Comparison of ENCODE assay signal across 12 cellular contexts in the genomic region with DNA sequence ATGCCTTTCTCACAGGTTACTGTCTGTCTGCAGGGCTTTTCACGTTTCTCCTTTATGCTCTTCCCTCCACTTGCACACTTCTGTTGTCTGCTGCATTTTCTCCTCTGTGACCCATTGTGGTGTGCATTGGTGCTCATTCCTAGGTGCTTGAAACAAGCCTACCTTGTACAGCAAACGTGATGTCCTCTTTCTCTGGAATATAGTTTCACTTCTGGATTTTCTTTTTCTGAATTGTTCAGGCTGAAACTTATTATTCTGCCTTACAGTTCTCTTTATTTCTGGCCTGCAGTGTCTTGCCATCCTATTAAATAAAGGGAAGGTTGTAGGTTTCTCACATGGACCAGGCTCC.
DNase-seq lines count a peak whose midpoint lies in the region; ATAC-seq and TF ChIP-seq lines count a peak whose summit lies in the region.
"Had no signal": no experiment of that assay in that cellular context is flagged by ENCODE, and none has a peak within 500 bp of the region (broad histone marks: within the 10 kb centered on the region; RNA-seq: fewer than 3 reads in every experiment).

No MANE protein-coding gene starts in this region.

- DNase-seq in SJCRH30 (no peak), glutamatergic neuron (no peak), left ventricle myocardium inferior (no peak), breast epithelium (ENCODE audit: low spot score in 2 of 2) (no peak), osteoblast (ENCODE audit: insufficient read length, low spot score, missing footprints) (no peak)
- DNase-seq in stimulated activated naive B cell treated with anti-CD40 and anti-IgM and Interleukin-4, amounts not matched to agents 10 μg/mL and 1 μg/mL and 100 μg/mL, for 72 hours: no peak
- DNase-seq: CD8-positive, alpha-beta T cell; DMS79 treated with DMSO at 0.1 percent for 48 hours; Kasumi-1; NCI-H1417 treated with DMSO at 0.1 percent for 48 hours; NCI-H2081 had no signal

- H3K4me2 ChIP-seq in osteoblast (ENCODE audit: insufficient read depth, low read length): no peak overlapping the region

- intact Hi-C loops in left ventricle myocardium inferior (cut with micrococcal nuclease): no loop called here
- intact Hi-C loops in breast epithelium (cut with DNase I; ENCODE audit: low total_unique reads): no loop called here

- H3K27ac Mint-ChIP-seq in glutamatergic neuron (ENCODE audit: unreplicated experiment): peak overlapping the region; percentile 84
- peak overlapping the region; percentile 0 for H3K27ac Mint-ChIP-seq in stimulated activated naive B cell treated with anti-CD40 and anti-IgM and Interleukin-4, amounts not matched to agents 10 μg/mL and 1 μg/mL and 100 μg/mL, for 72 hours

- H3K4me3 ChIP-seq in SJCRH30 (no peak overlapping the region), left ventricle myocardium inferior (no peak overlapping the region), breast epithelium (no peak overlapping the region), osteoblast (ENCODE audit: insufficient read depth, low read length) (no peak overlapping the region)

- H3K27ac ChIP-seq in SJCRH30: 0 out of 2 replicates have a peak overlapping the region, but pooled peaks have one; percentile 4
- no peak overlapping the region for H3K27ac ChIP-seq in left ventricle myocardium inferior (replicated peaks)
- H3K27ac ChIP-seq in breast epithelium: no peak overlapping the region
- H3K27ac ChIP-seq in osteoblast (ENCODE audit: low read depth, low read length): no peak overlapping the region

- peaks cover 2% of the 10 kb centered on the region for H3K9me3 Mint-ChIP-seq in glutamatergic neuron (ENCODE audit: unreplicated experiment)
- H3K9me3 Mint-ChIP-seq in stimulated activated naive B cell treated with anti-CD40 and anti-IgM and Interleukin-4, amounts not matched to agents 10 μg/mL and 1 μg/mL and 100 μg/mL, for 72 hours: no peaks in the 10 kb centered on the region
- H3K9me3 Mint-ChIP-seq: CD8-positive, alpha-beta T cell had no signal

- no peaks in the 10 kb centered on the region for H3K9me3 ChIP-seq in SJCRH30 (replicated peaks)
- H3K9me3 ChIP-seq in left ventricle myocardium inferior (replicated peaks): no peaks in the 10 kb centered on the region
- no peaks in the 10 kb centered on the region for H3K9me3 ChIP-seq in breast epithelium
- H3K9me3 ChIP-seq in osteoblast (ENCODE audit: low read depth, low read length): no peaks in the 10 kb centered on the region

- peaks cover 1% of the 10 kb centered on the region for H3K27me3 Mint-ChIP-seq in glutamatergic neuron (ENCODE audit: unreplicated experiment)
- no peaks in the 10 kb centered on the region for H3K27me3 Mint-ChIP-seq in stimulated activated naive B cell treated with anti-CD40 and anti-IgM and Interleukin-4, amounts not matched to agents 10 μg/mL and 1 μg/mL and 100 μg/mL, for 72 hours

- no peak for TF ChIP-seq POLR2A in breast epithelium (IDR thresholded peaks at IDR 0.05)

- H3K36me3 Mint-ChIP-seq in glutamatergic neuron (ENCODE audit: unreplicated experiment): no peaks in the 10 kb centered on the region
- peaks cover 34 to 38% of the 10 kb centered on the region in 2 donors for H3K36me3 Mint-ChIP-seq in stimulated activated naive B cell treated with anti-CD40 and anti-IgM and Interleukin-4, amounts not matched to agents 10 μg/mL and 1 μg/mL and 100 μg/mL, for 72 hours

- H3K4me1 ChIP-seq in SJCRH30 (peaks cover 7% of the 10 kb centered on the region; the same call in 1 of the 2 replicates), left ventricle myocardium inferior (peaks cover 6% of the 10 kb centered on the region), breast epithelium (no peaks in the 10 kb centered on the region), osteoblast (ENCODE audit: insufficient read depth, low read length) (no peaks in the 10 kb centered on the region)

- H3K27me3 ChIP-seq in SJCRH30 (no peaks in the 10 kb centered on the region), left ventricle myocardium inferior (ENCODE audit: low read depth) (no peaks in the 10 kb centered on the region), breast epithelium (no peaks in the 10 kb centered on the region), osteoblast (ENCODE audit: insufficient read depth, low read length) (no peaks in the 10 kb centered on the region)

- no peak overlapping the region for H3K4me3 Mint-ChIP-seq in glutamatergic neuron (ENCODE audit: unreplicated experiment)
- H3K4me3 Mint-ChIP-seq in stimulated activated naive B cell treated with anti-CD40 and anti-IgM and Interleukin-4, amounts not matched to agents 10 μg/mL and 1 μg/mL and 100 μg/mL, for 72 hours: no peak overlapping the region
- H3K4me3 Mint-ChIP-seq: CD8-positive, alpha-beta T cell had no signal

- peaks cover 7% of the 10 kb centered on the region for H3K4me1 Mint-ChIP-seq in glutamatergic neuron (ENCODE audit: low read depth, unreplicated experiment)
- H3K4me1 Mint-ChIP-seq in stimulated activated naive B cell treated with anti-CD40 and anti-IgM and Interleukin-4, amounts not matched to agents 10 μg/mL and 1 μg/mL and 100 μg/mL, for 72 hours: peaks cover 20 to 40% of the 10 kb centered on the region in 2 donors

- no peak for TF ChIP-seq CTCF in glutamatergic neuron (IDR thresholded peaks at IDR 0.05; ENCODE audit: partially characterized antibody, unreplicated experiment)
- TF ChIP-seq CTCF in left ventricle myocardium inferior (IDR thresholded peaks at IDR 0.05; ENCODE audit: borderline replicate concordance): no peak
- TF ChIP-seq CTCF in breast epithelium (IDR thresholded peaks at IDR 0.05): no peak
- TF ChIP-seq CTCF in osteoblast (IDR thresholded peaks at IDR 0.05; ENCODE audit: extremely low read depth, low read depth, low read length): no peak

- no peak overlapping the region for H2AFZ ChIP-seq in osteoblast (ENCODE audit: low read length)

- no peaks in the 10 kb centered on the region for H4K20me1 ChIP-seq in osteoblast (ENCODE audit: insufficient read depth, low read length)

- no peaks in the 10 kb centered on the region for H3K79me2 ChIP-seq in osteoblast (ENCODE audit: insufficient read depth, low read length)

- H3K36me3 ChIP-seq in SJCRH30 (no peaks in the 10 kb centered on the region; the same call in 1 of the 2 replicates), left ventricle myocardium inferior (peaks cover 74% of the 10 kb centered on the region), breast epithelium (no peaks in the 10 kb centered on the region), osteoblast (ENCODE audit: insufficient read depth, low read length) (peaks cover 6% of the 10 kb centered on the region)

- peak; percentile 27 for ATAC-seq in HG02610 (IDR thresholded peaks at IDR 0.05; ENCODE audit: unreplicated experiment)
- ATAC-seq in stimulated activated naive B cell treated with anti-CD40 and anti-IgM and Interleukin-4, amounts not matched to agents 10 μg/mL and 1 μg/mL and 100 μg/mL, for 72 hours (replicated peaks): peak in 1 of 2 donors; percentile 17
- ATAC-seq: CD8-positive, alpha-beta T cell had no signal
